1 cellular context compared by ENCODE assay signal in genomic region chr21:35014302-35015044, GRCh38.
TF ChIP-seq lines count a peak whose summit lies in the region.

No MANE protein-coding gene starts in this region.

TF ChIP-seq in K562, 482 proteins besides CTCF, POLR2A, EP300 and RAD21 (continued from another document):
- TF ChIP-seq ZBTB11 (CRISPR knock-in tag; IDR thresholded peaks at IDR 0.05) (no peak), RBM39 (optimal IDR thresholded peaks at IDR 0.05; ENCODE audit: low read depth, low read length) (no peak), PHB (CRISPR knock-in tag; IDR thresholded peaks at IDR 0.05) (no peak), SRSF7 (optimal IDR thresholded peaks at IDR 0.05; ENCODE audit: low read depth, low read length) (no peak), ZMIZ1 (IDR thresholded peaks at IDR 0.05; ENCODE audit: low read depth in 2 of 2, low read length in 2 of 2) (no peak), ZKSCAN3 (CRISPR knock-in tag; IDR thresholded peaks at IDR 0.05) (no peak), DPF2 (IDR thresholded peaks at IDR 0.05) (peak; percentile 83)
